ENCODE assay signal across 10 cellular contexts in genomic region chr11:19577849-19578619, GRCh38.
A peak's percentile ranks its signal among the peaks of the same experiment; 100 is the strongest.
DNase-seq lines count a peak whose midpoint lies in the region; ATAC-seq and TF ChIP-seq lines count a peak whose summit lies in the region.
"Had no signal": no experiment of that assay in that cellular context is flagged by ENCODE, and none has a peak within 500 bp of the region (broad histone marks: within the 10 kb centered on the region; RNA-seq: fewer than 3 reads in every experiment).

No MANE protein-coding gene starts in this region.

- no peaks in the 10 kb centered on the region for H3K27me3 ChIP-seq in left lung
- H3K27me3 ChIP-seq in stomach = no peaks in the 10 kb centered on the region

- peak; percentile 26 for DNase-seq in HT1080 (ENCODE audit: low read depth)
- peak; percentile 62 for DNase-seq in cerebellum (ENCODE audit: low spot score)
- DNase-seq in left lung = peak in 1 of 2 donors; percentile 47
- no peak for DNase-seq in stomach
- no peak for DNase-seq in NCI-H2029 treated with DMSO at 0.1 percent for 48 hours (lab: John Stamatoyannopoulos, UW)
- DNase-seq in NCI-H1436 (lab: John Stamatoyannopoulos, UW) = no peak
- DNase-seq in AG08396 (ENCODE audit: low spot score) = no peak
- DNase-seq: activated CD8-positive, alpha-beta memory T cell treated with anti-CD3 and anti-CD28 coated beads, Interleukin-2, amount 10 ng/mL, durations not matched to agents 7 days and 5 days; NCI-H774 had no signal

- ATAC-seq in left lung (peak; percentile 37), HG02840 (IDR thresholded peaks at IDR 0.05; ENCODE audit: low FRiP score, unreplicated experiment) (no peak)
- ATAC-seq: activated CD8-positive, alpha-beta memory T cell treated with anti-CD3 and anti-CD28 coated beads, Interleukin-2, amount 10 ng/mL, durations not matched to agents 7 days and 5 days had no signal

- TF ChIP-seq CTCF in left lung (IDR thresholded peaks at IDR 0.05) = no peak
- TF ChIP-seq CTCF in stomach (IDR thresholded peaks at IDR 0.05) = no peak

- no peak for TF ChIP-seq POLR2A in stomach (IDR thresholded peaks at IDR 0.05)

- H3K4me1 ChIP-seq in left lung = peaks cover 19 to 24% of the 10 kb centered on the region in 2 donors
- H3K4me1 ChIP-seq in stomach = peaks cover 24 to 40% (median 31%) of the 10 kb centered on the region in 4 donors

- H3K27ac ChIP-seq in left lung = peak overlapping the region; percentile 48 to 65
- peak overlapping the region; percentile 34 to 87 (median 81) for H3K27ac ChIP-seq in stomach

- H3K36me3 ChIP-seq in left lung (no peaks in the 10 kb centered on the region), stomach (no peaks in the 10 kb centered on the region)

- H3K4me3 ChIP-seq in left lung = no peak overlapping the region
- H3K4me3 ChIP-seq in stomach = no peak overlapping the region

- no peaks in the 10 kb centered on the region for H3K9me3 ChIP-seq in left lung
- H3K9me3 ChIP-seq in stomach = no peaks in the 10 kb centered on the region

- no peak for TF ChIP-seq EP300 in stomach (IDR thresholded peaks at IDR 0.05)

- intact Hi-C loops in left lung (cut with DNase I) (no loop called here), stomach (cut with DNase I; ENCODE audit: low total_unique reads) (no loop called here)

- 18 to 35% (median 23%) methylated on average over 12 of the region's 12 CpGs for WGBS in stomach, 5 donors

Comparison
In these comparisons a context has a peak if more than half of its experiments do, and no peak if none do; other contexts are left out.
1. DNase-seq: peak in HT1080 (single experiment) and cerebellum (single experiment); none in stomach (single experiment), NCI-H2029 treated with DMSO at 0.1 percent for 48 hours (single experiment), NCI-H1436 (single experiment) and AG08396 (single experiment).